In genomic region chr19:49017666-49018351, GRCh38 we compare ENCODE assay signal across 1 cellular context.
TF ChIP-seq lines count a peak whose summit lies in the region.

No MANE protein-coding gene starts in this region.

TF ChIP-seq in HepG2, 621 proteins besides CTCF, POLR2A, EP300 and RAD21 (continued from another document):
- TF ChIP-seq, protein P1, sequence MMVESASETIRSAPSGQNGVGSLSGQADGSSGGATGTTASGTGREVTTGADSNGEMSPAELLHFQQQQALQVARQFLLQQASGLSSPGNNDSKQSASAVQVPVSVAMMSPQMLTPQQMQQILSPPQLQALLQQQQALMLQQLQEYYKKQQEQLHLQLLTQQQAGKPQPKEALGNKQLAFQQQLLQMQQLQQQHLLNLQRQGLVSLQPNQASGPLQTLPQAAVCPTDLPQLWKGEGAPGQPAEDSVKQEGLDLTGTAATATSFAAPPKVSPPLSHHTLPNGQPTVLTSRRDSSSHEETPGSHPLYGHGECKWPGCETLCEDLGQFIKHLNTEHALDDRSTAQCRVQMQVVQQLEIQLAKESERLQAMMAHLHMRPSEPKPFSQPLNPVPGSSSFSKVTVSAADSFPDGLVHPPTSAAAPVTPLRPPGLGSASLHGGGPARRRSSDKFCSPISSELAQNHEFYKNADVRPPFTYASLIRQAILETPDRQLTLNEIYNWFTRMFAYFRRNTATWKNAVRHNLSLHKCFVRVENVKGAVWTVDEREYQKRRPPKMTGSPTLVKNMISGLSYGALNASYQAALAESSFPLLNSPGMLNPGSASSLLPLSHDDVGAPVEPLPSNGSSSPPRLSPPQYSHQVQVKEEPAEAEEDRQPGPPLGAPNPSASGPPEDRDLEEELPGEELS (CRISPR knock-in tag; IDR thresholded peaks at IDR 0.05) = no peak
- TF ChIP-seq ATF7-NPFF (CRISPR knock-in tag; IDR thresholded peaks at IDR 0.05; ENCODE audit: low read depth) (no peak), ZNF460 (CRISPR knock-in tag; IDR thresholded peaks at IDR 0.05; ENCODE audit: borderline replicate concordance) (no peak), MYC (CRISPR knock-in tag; IDR thresholded peaks at IDR 0.05; ENCODE audit: borderline replicate concordance) (0 out of 2 replicates have a peak, but pooled peaks have one; percentile 28), RCOR2 (CRISPR knock-in tag; IDR thresholded peaks at IDR 0.05) (no peak), DMAP1 (CRISPR knock-in tag; IDR thresholded peaks at IDR 0.05) (no peak), PAX8 (CRISPR knock-in tag; IDR thresholded peaks at IDR 0.05; ENCODE audit: borderline replicate concordance) (no peak), SNRNP70 (IDR thresholded peaks at IDR 0.05; ENCODE audit: low read depth, low read length) (no peak), ZNF484 (CRISPR knock-in tag; IDR thresholded peaks at IDR 0.05; ENCODE audit: borderline replicate concordance, low read depth) (no peak), POLR2AphosphoS2 (IDR thresholded peaks at IDR 0.05; ENCODE audit: low read depth, low read length) (no peak), ZFP91 (CRISPR knock-in tag; IDR thresholded peaks at IDR 0.05; ENCODE audit: borderline replicate concordance) (0 out of 2 replicates have a peak, but pooled peaks have one; percentile 24), AKAP8 (CRISPR knock-in tag; IDR thresholded peaks at IDR 0.05) (peak; percentile 90), ZNF574 (CRISPR knock-in tag; IDR thresholded peaks at IDR 0.05) (peak; percentile 53), ARID2 (CRISPR knock-in tag; IDR thresholded peaks at IDR 0.05; ENCODE audit: borderline replicate concordance) (no peak), MAZ (IDR thresholded peaks at IDR 0.05; ENCODE audit: borderline replicate concordance, low read depth, low read length) (peak; percentile 42; the same call in 1 of the 2 replicates), MAZ (CRISPR knock-in tag; IDR thresholded peaks at IDR 0.05; ENCODE audit: low read depth) (no peak), HMGXB4 (CRISPR knock-in tag; IDR thresholded peaks at IDR 0.05; ENCODE audit: borderline replicate concordance in 1 of 2, low read depth in 1 of 2) (peak in 1 of 2 experiments; percentile 43; a peak in 1 of 4 replicates), CCDC6 (CRISPR knock-in tag; IDR thresholded peaks at IDR 0.05) (no peak), RNF2 (conservative IDR thresholded peaks at IDR 0.05; ENCODE audit: low read depth) (no peak; the same call in 1 of the 2 replicates), ZBTB7B (CRISPR knock-in tag; IDR thresholded peaks at IDR 0.05) (peak; percentile 36; the same call in 1 of the 2 replicates), ZNF614 (CRISPR knock-in tag; IDR thresholded peaks at IDR 0.05; ENCODE audit: borderline replicate concordance) (no peak), MAX (IDR thresholded peaks at IDR 0.05) (peak; percentile 75), TOE1 (CRISPR knock-in tag; IDR thresholded peaks at IDR 0.05) (no peak), RBM39 (IDR thresholded peaks at IDR 0.05; ENCODE audit: low read depth, low read length, poor library complexity, severe bottlenecking) (no peak), KLF6 (CRISPR knock-in tag; IDR thresholded peaks at IDR 0.05) (no peak), KDM2A (CRISPR knock-in tag; IDR thresholded peaks at IDR 0.05; ENCODE audit: borderline replicate concordance, low read depth) (peak; percentile 91), MXI1 (IDR thresholded peaks at IDR 0.05; ENCODE audit: borderline replicate concordance, low read depth, low read length) (0 out of 3 replicates have a peak, but pooled peaks have one; percentile 29)
